In the genomic region with DNA sequence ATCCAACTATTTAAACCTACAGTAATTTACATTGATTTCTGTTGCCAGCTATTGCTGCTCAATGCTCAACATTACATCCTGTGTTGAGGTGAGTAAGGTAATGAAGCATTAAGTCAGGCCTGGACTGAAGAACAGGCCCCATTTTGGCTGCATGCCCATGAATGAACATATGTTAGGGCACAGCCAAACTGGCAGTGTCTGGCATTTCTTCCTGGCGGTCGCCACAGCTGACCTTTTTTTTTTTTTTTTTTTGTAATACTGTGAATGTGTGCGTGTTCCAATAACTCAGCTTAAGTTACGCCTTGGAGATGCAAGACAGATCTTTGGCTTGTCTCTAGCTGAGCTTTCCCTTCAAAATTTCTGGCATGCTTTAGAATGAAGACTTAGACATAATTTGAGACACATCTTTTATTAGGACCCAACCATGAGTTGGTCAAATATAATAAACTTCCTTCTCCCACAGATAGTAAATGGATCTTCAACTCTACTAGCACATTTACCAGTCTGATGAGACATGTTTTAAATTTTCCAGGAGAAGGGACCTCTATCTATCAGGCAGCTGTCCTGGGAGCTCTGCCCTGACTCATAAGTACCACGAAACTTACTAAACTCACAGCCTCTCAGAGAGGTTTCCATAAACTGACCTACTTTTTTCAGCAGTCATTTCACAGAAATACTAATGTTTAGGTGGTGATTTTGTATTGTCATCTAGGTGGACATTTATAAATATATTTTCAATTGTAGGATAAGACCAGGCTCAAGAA, we compare ENCODE assay signal across 10 cellular contexts.
DNase-seq lines count a peak whose midpoint lies in the region; ATAC-seq, FAIRE-seq and TF ChIP-seq lines count a peak whose summit lies in the region.
"Had no signal": no experiment of that assay in that cellular context is flagged by ENCODE, and none has a peak within 500 bp of the region (broad histone marks: within the 10 kb centered on the region; RNA-seq: fewer than 3 reads in every experiment).

No MANE protein-coding gene starts in this region.

- CTCF ChIA-PET in K562 (lab: Yijun Ruan, JAX; ENCODE audit: low intra/inter-chr PET ratio): no interaction called here

- no peak overlapping the region for H3K4me3 ChIP-seq in K562

- no peak for TF ChIP-seq CTCF in K562 (IDR thresholded peaks at IDR 0.05 in 2 of 3, conservative IDR thresholded peaks at IDR 0.05 in 1 of 3; ENCODE audit: insufficient read depth in 2 of 3, low read depth in 1 of 3, low read length in 3 of 3)

- no peaks in the 10 kb centered on the region for H3K36me3 ChIP-seq in K562 (ENCODE audit: control insufficient read depth, insufficient read depth, low read length)

- TF ChIP-seq EP300 in K562 (IDR thresholded peaks at IDR 0.05; ENCODE audit: low read length): no peak

- no peak for TF ChIP-seq RAD21 in K562 (CRISPR knock-in tag; conservative IDR thresholded peaks at IDR 0.05 in 1 of 2, IDR thresholded peaks at IDR 0.05 in 1 of 2)

- no peaks in the 10 kb centered on the region for H3K9me1 ChIP-seq in K562 (ENCODE audit: control insufficient read depth, insufficient read depth, low read length)

- intact Hi-C loops in K562 (cut with micrococcal nuclease) (no loop called here), posterior cingulate gyrus (cut with DNase I) (no loop called here)

- H3K4me1 ChIP-seq in K562 (replicated peaks in 1 of 2; ENCODE audit: control insufficient read depth in 2 of 2, insufficient read depth in 2 of 2, low read length in 2 of 2): peaks cover 0 to 6% of the 10 kb centered on the region in 2 experiments; a peak in 2 of 5 replicates

- H4K20me1 ChIP-seq in K562 (replicated peaks; ENCODE audit: control insufficient read depth, insufficient read depth, low read length): no peaks in the 10 kb centered on the region

- no peaks in the 10 kb centered on the region for H3K79me2 ChIP-seq in K562 (ENCODE audit: control insufficient read depth, insufficient read depth, low read length)

- in situ Hi-C loops in K562 (cut with MboI): no loop called here

- H2AFZ ChIP-seq in K562 (ENCODE audit: low read depth, low read length): no peak overlapping the region

- 55% methylated on average over 5 of the region's 5 CpGs for WGBS in K562 (ENCODE audit: insufficient coverage, low coverage, missing lambda C conversion rate)

- BruUV-seq in K562 (replicated peaks; lab: Mats Ljungman, UMichigan): no TSS peak

- no peak overlapping the region for H3K27ac ChIP-seq in K562 (ENCODE audit: extremely low read depth, low read depth, low read length)

- ATAC-seq in K562: no peak
- no peak for ATAC-seq in HG02938 (IDR thresholded peaks at IDR 0.05; ENCODE audit: unreplicated experiment)
- ATAC-seq in GM19452 (IDR thresholded peaks at IDR 0.05; ENCODE audit: unreplicated experiment): no peak
- ATAC-seq: Right ventricle myocardium inferior had no signal

- POLR2A ChIA-PET in K562 (lab: Yijun Ruan, JAX): interaction anchor here (0.9 to 1.3 kb wide), 3 partner anchors 10 to 12 kb away, joined by 3 to 4 read pairs (median 3); no protein-coding TSS in a partner anchor

- H3K9ac ChIP-seq in K562 (ENCODE audit: insufficient read depth in 1 of 2, low read depth in 2 of 2, low read length in 2 of 2): no peak overlapping the region

- FAIRE-seq in K562 (lab: Jason Lieb, UNC): no peak

- H3K27me3 ChIP-seq in K562 (ENCODE audit: control insufficient read depth in 2 of 2, insufficient read depth in 2 of 2, low read length in 2 of 2): no peaks in the 10 kb centered on the region

- no peak for TF ChIP-seq POLR2A in K562 (conservative IDR thresholded peaks at IDR 0.05)

- no peak overlapping the region for H3K4me2 ChIP-seq in K562 (ENCODE audit: insufficient read depth, low read length)

- peak; percentile 20 for DNase-seq in ELR (ENCODE audit: low read depth)
- DNase-seq in NCI-H1092 (lab: John Stamatoyannopoulos, UW): peak; percentile 67
- no peak for DNase-seq in K562 (ENCODE audit: extremely low read depth in 1 of 4, low spot score in 3 of 4)
- DNase-seq in myocyte (ENCODE audit: low read depth): peak; percentile 84
- no peak for DNase-seq in posterior cingulate gyrus
- DNase-seq: aorta, occipital lobe had no signal

- H3K9me3 ChIP-seq in K562 (replicated peaks; ENCODE audit: control insufficient read depth, insufficient read depth, low read depth, low read length): no peaks in the 10 kb centered on the region

TF ChIP-seq in K562, 482 proteins besides CTCF, POLR2A, EP300 and RAD21:
- TF ChIP-seq CHD2 (IDR thresholded peaks at IDR 0.05; ENCODE audit: low read depth, low read length): no peak
- TF ChIP-seq ZNF830 (CRISPR knock-in tag; IDR thresholded peaks at IDR 0.05): no peak
- no peak for TF ChIP-seq PKNOX1 (IDR thresholded peaks at IDR 0.05)
- 0 out of 2 replicates have a peak, but pooled peaks have one; percentile 24 for TF ChIP-seq FOSL1 (tag; conservative IDR thresholded peaks at IDR 0.05)
- no peak for TF ChIP-seq CCNT2 (IDR thresholded peaks at IDR 0.05; ENCODE audit: borderline replicate concordance, extremely low read depth, insufficient read length, low read depth, low read length)
- no peak for TF ChIP-seq ZBTB49 (CRISPR knock-in tag; IDR thresholded peaks at IDR 0.05; ENCODE audit: borderline replicate concordance)
- no peak for TF ChIP-seq PTTG1 (tag; IDR thresholded peaks at IDR 0.05; ENCODE audit: low read depth)

Comparison
In these comparisons a context has a peak if more than half of its experiments do, and no peak if none do; other contexts are left out.
1. DNase-seq: peak in ELR (single experiment), NCI-H1092 (single experiment) and myocyte (single experiment); none in K562 (0 of 4) and posterior cingulate gyrus (0 of 10).